35 cellular contexts compared by ENCODE assay signal in genomic region chr1:106121728-106122127, GRCh38.
"Had no signal": no experiment of that assay in that cellular context is flagged by ENCODE, and none has a peak within 500 bp of the region (broad histone marks: within the 10 kb centered on the region; RNA-seq: fewer than 3 reads in every experiment).

No MANE protein-coding gene starts in this region.

- H3K27ac ChIP-seq: KMS-11 had no signal

- H3K36me3 ChIP-seq: MG63 had no signal

- H3K27me3 ChIP-seq: MG63 had no signal

- DNase-seq: Karpas-422, Kasumi-1, KBM-7, KG1, MG63, MM.1S, MV-4-11, NCI-H1048, NCI-H1092, NCI-H1092 treated with DMSO at 0.1 percent for 48 hours, NCI-H1105, NCI-H1105 treated with DMSO at 0.1 percent for 48 hours, NCI-H1417, NCI-H1417 treated with DMSO at 0.1 percent for 48 hours, NCI-H1436, NCI-H1436 treated with DMSO at 0.1 percent for 48 hours, NCI-H146, NCI-H1694, NCI-H1694 treated with DMSO at 0.1 percent for 48 hours, NCI-H187, NCI-H187 treated with DMSO at 0.1 percent for 48 hours, NCI-H1930, NCI-H2029, NCI-H2029 treated with DMSO at 0.1 percent for 48 hours, NCI-H2081, NCI-H2081 treated with DMSO at 0.1 percent for 48 hours, NCI-H2107, NCI-H2171, NCI-H2171 treated with DMSO at 0.1 percent for 48 hours, NCI-H2227 treated with DMSO at 0.1 percent for 48 hours, NCI-H226, NCI-H345, NCI-H446, NCI-H446 treated with DMSO at 0.1 percent for 48 hours had no signal

- H3K9me3 ChIP-seq: MG63 had no signal

- H3K4me2 ChIP-seq: KMS-11 had no signal

- H3K9ac ChIP-seq: KMS-11 had no signal

- H3K4me3 ChIP-seq: MG63 had no signal
